In the genomic region with DNA sequence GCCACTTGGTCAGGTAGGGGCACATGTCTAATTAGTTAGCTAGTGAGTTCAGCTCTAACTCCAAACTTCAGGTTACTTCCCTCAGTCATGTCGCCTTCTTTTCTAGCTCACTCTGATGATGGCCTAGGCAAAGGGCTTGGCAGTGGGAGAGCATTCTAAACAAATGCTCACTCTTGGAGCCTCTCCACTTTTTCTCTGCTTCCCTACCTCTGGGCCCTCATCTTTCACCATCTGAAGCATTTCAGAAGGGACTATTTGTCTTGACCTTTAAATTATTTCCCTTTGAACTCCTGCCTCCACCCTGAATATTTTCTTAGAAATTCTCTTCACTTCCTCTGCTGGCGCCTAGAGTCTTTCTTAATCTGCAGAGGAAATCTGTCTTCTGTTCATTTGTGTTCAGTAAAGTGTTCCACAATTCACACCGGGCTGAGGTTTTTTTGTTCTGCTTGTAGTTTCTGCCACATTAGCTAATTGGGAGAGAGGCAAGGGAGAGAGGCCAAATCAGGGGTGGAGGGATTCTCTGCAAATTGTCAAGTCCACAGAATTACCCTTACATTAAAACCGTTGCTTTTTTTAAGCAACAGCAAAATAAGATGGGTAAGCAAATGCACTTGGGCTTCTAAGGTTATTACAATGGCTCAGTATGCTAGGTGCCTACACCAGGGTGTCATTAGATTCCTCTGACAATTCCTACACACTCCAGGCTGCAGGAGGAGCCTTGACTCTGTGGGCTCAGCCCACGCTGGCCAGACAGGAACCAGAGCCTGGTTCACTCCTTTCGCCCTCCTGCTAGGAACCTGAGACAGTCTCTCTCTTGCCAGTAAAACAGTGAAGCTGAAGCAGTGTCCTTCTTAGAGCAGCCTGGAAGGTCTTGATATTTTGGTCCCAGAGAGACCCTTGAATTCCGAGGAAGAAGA, we compare ENCODE assay signal across 1 cellular context.
TF ChIP-seq lines count a peak whose summit lies in the region.

No MANE protein-coding gene starts in this region.

TF ChIP-seq in K562, 482 proteins besides CTCF, POLR2A, EP300 and RAD21:
- TF ChIP-seq SPI1 (IDR thresholded peaks at IDR 0.05; ENCODE audit: borderline replicate concordance, low read depth, low read length) = peak; percentile 19; the same call in 1 of the 2 replicates
- TF ChIP-seq, protein P1, sequence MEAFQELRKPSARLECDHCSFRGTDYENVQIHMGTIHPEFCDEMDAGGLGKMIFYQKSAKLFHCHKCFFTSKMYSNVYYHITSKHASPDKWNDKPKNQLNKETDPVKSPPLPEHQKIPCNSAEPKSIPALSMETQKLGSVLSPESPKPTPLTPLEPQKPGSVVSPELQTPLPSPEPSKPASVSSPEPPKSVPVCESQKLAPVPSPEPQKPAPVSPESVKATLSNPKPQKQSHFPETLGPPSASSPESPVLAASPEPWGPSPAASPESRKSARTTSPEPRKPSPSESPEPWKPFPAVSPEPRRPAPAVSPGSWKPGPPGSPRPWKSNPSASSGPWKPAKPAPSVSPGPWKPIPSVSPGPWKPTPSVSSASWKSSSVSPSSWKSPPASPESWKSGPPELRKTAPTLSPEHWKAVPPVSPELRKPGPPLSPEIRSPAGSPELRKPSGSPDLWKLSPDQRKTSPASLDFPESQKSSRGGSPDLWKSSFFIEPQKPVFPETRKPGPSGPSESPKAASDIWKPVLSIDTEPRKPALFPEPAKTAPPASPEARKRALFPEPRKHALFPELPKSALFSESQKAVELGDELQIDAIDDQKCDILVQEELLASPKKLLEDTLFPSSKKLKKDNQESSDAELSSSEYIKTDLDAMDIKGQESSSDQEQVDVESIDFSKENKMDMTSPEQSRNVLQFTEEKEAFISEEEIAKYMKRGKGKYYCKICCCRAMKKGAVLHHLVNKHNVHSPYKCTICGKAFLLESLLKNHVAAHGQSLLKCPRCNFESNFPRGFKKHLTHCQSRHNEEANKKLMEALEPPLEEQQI (IDR thresholded peaks at IDR 0.05) = no peak
